Comparison of ENCODE assay signal across 10 cellular contexts in the genomic region with DNA sequence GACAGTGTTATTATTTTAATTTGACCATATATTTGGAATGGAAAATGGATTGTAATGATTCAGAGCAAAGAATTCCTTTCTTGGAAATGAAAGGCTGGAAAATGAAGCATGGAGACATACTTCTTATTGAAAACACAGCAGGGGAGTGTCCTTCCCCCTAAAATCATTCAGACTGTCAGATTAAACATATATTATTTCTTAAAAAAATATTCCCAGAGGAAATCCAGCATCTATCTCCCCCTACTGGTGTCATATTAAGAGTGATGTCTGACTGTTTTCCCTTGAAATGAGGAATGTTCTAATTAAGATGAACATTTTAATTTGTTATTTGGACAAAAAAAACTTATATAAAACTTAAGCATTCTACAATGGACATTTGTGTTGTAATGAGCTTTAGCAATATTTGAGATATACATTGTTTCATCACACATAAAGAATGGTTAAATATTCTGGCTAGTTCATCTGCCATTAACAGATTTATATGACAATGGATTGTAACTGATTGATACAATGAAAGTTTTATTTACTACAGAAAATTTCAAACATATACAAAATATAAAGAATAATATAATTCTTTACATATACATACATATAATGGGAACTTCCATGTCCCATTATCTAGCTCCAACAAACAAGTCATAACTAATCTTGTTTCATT.
DNase-seq lines count a peak whose midpoint lies in the region; ATAC-seq and TF ChIP-seq lines count a peak whose summit lies in the region.
"Had no signal": no experiment of that assay in that cellular context is flagged by ENCODE, and none has a peak within 500 bp of the region (broad histone marks: within the 10 kb centered on the region; RNA-seq: fewer than 3 reads in every experiment).

No MANE protein-coding gene starts in this region.

- H3K4me1 ChIP-seq in PC-9 (replicated peaks; ENCODE audit: insufficient read depth) (no peaks in the 10 kb centered on the region), spleen (no peaks in the 10 kb centered on the region), aorta (ENCODE audit: control insufficient read depth in 1 of 2, insufficient read depth in 2 of 2, low read length in 2 of 2) (peaks cover 0 to 3% of the 10 kb centered on the region in 2 donors)

- no peaks in the 10 kb centered on the region for H3F3A ChIP-seq in PC-9 (ENCODE audit: insufficient read depth, low read depth)

- intact Hi-C loops in PC-9 (cut with micrococcal nuclease; ENCODE audit: unreplicated experiment), result loop anchor here (1.0 to 5.0 kb wide), 5 partner anchors 452 to 661 kb away; no protein-coding TSS in a partner anchor
- intact Hi-C loops in spleen (cut with DNase I; ENCODE audit: low total_unique reads), result loop anchor here (10.0 kb wide), 1 partner anchor 546 kb away; no protein-coding TSS in a partner anchor
- intact Hi-C loops in aorta (cut with DNase I), result loop anchor here (2.0 to 10.0 kb wide), 3 partner anchors 264 to 556 kb away; partner anchors contain the start of gene SPRY1 (in 1 of the 2)

- H2AFZ ChIP-seq in PC-9, result no peak overlapping the region

- no TSS peak for BruUV-seq in PC-9 (replicated peaks; lab: Mats Ljungman, UMichigan)

- no peak for TF ChIP-seq POLR2A in spleen (IDR thresholded peaks at IDR 0.05)

- H3K27ac ChIP-seq in PC-9 (no peak overlapping the region), spleen (no peak overlapping the region), aorta (ENCODE audit: low read depth in 1 of 2, low read length in 2 of 2) (no peak overlapping the region)

- POLR2A ChIA-PET in PC-9 (lab: Charles Lee; ENCODE audit: unreplicated experiment), result no interaction called here

- H3K4me2 ChIP-seq in PC-9, result no peak overlapping the region

- no peaks in the 10 kb centered on the region for H3K27me3 ChIP-seq in PC-9 (ENCODE audit: insufficient read depth, low read depth)
- no peaks in the 10 kb centered on the region for H3K27me3 ChIP-seq in spleen (replicated peaks in 1 of 7)
- H3K27me3 ChIP-seq in aorta (ENCODE audit: control insufficient read depth in 1 of 2, insufficient read depth in 2 of 2, low read length in 1 of 2), result no peaks in the 10 kb centered on the region

- H3K4me3 ChIP-seq in PC-9 (no peak overlapping the region), fibroblast of pulmonary artery (replicated peaks; ENCODE audit: low read depth, low read length) (no peak overlapping the region), spleen (no peak overlapping the region), aorta (ENCODE audit: low read length in 2 of 2) (no peak overlapping the region)

- no peaks in the 10 kb centered on the region for H3K36me3 ChIP-seq in PC-9 (ENCODE audit: low read depth)
- H3K36me3 ChIP-seq in spleen, result no peaks in the 10 kb centered on the region
- H3K36me3 ChIP-seq in aorta (ENCODE audit: control insufficient read depth in 1 of 2, insufficient read depth in 2 of 2, low read length in 1 of 2), result no peaks in the 10 kb centered on the region

- H3K79me2 ChIP-seq in PC-9 (ENCODE audit: low read depth), result no peaks in the 10 kb centered on the region

- DNase-seq in NCI-H1436 treated with DMSO at 0.1 percent for 48 hours (lab: John Stamatoyannopoulos, UW) (peak; percentile 7), NCI-H1436 (lab: John Stamatoyannopoulos, UW) (no peak), PC-9 (no peak), fibroblast of pulmonary artery (ENCODE audit: low read depth) (peak; percentile 70), spleen (no peak), aorta (no peak)
- no peak for DNase-seq in effector CD8-positive, alpha-beta T cell (lab: John Stamatoyannopoulos, UW)
- DNase-seq in activated naive CD4-positive, alpha-beta T cell (lab: John Stamatoyannopoulos, UW), result no peak
- DNase-seq: CD4-positive, CD25-positive, alpha-beta regulatory T cell had no signal

- H3K9me3 ChIP-seq in PC-9 (ENCODE audit: insufficient read depth, low read depth) (peaks cover 14% of the 10 kb centered on the region), spleen (peaks cover 0 to 10% (median 8%) of the 10 kb centered on the region in 8 donors), aorta (ENCODE audit: control insufficient read depth, low read length) (no peaks in the 10 kb centered on the region)

- CTCF ChIA-PET in PC-9 (lab: Charles Lee), result interaction anchor here (0.5 to 1.1 kb wide), 3 partner anchors 96 to 401 kb away, joined by 3 read pairs; no protein-coding TSS in a partner anchor

- no peaks in the 10 kb centered on the region for H3K9me2 ChIP-seq in PC-9 (ENCODE audit: insufficient read depth)

- peak; percentile 89 for TF ChIP-seq CTCF in PC-9 (conservative IDR thresholded peaks at IDR 0.05)
- peak; percentile 59 for TF ChIP-seq CTCF in fibroblast of pulmonary artery (IDR thresholded peaks at IDR 0.05; ENCODE audit: low read length, missing control alignments)
- peak in 8 of 11 experiments; percentile 30 to 59 (median 41) for TF ChIP-seq CTCF in spleen (IDR thresholded peaks at IDR 0.05 in 8 of 11, conservative IDR thresholded peaks at IDR 0.05 in 3 of 11)

- H4K20me1 ChIP-seq in PC-9 (ENCODE audit: insufficient read depth), result no peaks in the 10 kb centered on the region

- ATAC-seq in aorta (ENCODE audit: low FRiP score), result no peak
- ATAC-seq: naive thymus-derived CD4-positive, alpha-beta T cell had no signal

Comparison
In these comparisons a context has a peak if more than half of its experiments do, and no peak if none do; other contexts are left out.
1. DNase-seq: peak in NCI-H1436 treated with DMSO at 0.1 percent for 48 hours (single experiment) and fibroblast of pulmonary artery (single experiment); none in NCI-H1436 (single experiment), PC-9 (0 of 2), spleen (single experiment), effector CD8-positive, alpha-beta T cell (single experiment), activated naive CD4-positive, alpha-beta T cell (0 of 4) and aorta (0 of 2).
2. Peak in every context shown above with its lines, with median percentiles within 50 percentile points of each other: CTCF ChIP-seq.